ENCODE assay signal across 10 cellular contexts in genomic region chr11:117717485-117718314, GRCh38.
DNase-seq lines count a peak whose midpoint lies in the region; ATAC-seq, FAIRE-seq and TF ChIP-seq lines count a peak whose summit lies in the region.
"Had no signal": no experiment of that assay in that cellular context is flagged by ENCODE, and none has a peak within 500 bp of the region (broad histone marks: within the 10 kb centered on the region; RNA-seq: fewer than 3 reads in every experiment).

No MANE protein-coding gene starts in this region.

- TF ChIP-seq CTCF in A549 (IDR thresholded peaks at IDR 0.05) (no peak), bronchial epithelial cell (IDR thresholded peaks at IDR 0.05; ENCODE audit: insufficient read depth, low read length, severe bottlenecking) (no peak), HepG2 (CRISPR knock-in tag; IDR thresholded peaks at IDR 0.05) (no peak)

- TF ChIP-seq EP300 in A549 (IDR thresholded peaks at IDR 0.05) (no peak), HepG2 (IDR thresholded peaks at IDR 0.05; ENCODE audit: low read depth in 2 of 2, low read length in 2 of 2) (no peak), HepG2 (CRISPR knock-in tag; IDR thresholded peaks at IDR 0.05; ENCODE audit: borderline replicate concordance) (no peak)

- WGBS in A549 (ENCODE audit: missing lambda C conversion rate) = 9% methylated on average over 12 of the region's 25 CpGs
- 31% methylated on average over 22 of the region's 25 CpGs for WGBS in HepG2 (ENCODE audit: low lambda C conversion rate)

- DNase-seq in A549 (ENCODE audit: low read depth in 1 of 2, low spot score in 1 of 2) (peak; percentile 51 to 85), NCI-H146 (lab: John Stamatoyannopoulos, UW) (peak; percentile 59), bronchial epithelial cell (ENCODE audit: low read depth) (peak; percentile 51), HepG2 (ENCODE audit: low spot score) (peak; percentile 68)
- DNase-seq in activated T-helper 1 cell treated with anti-CD3 and anti-CD28 coated beads, Interleukin-12 subunit alpha, Interleukin-12 subunit beta, Interleukin-2, Interleukin-4 antibody, amounts not matched to agents 30 ng/mL and 10 ng/mL and 1 ng/mL, durations not matched to agents 14 hours and 24 hours and 36 hours (ENCODE audit: low spot score) = no peak

- H3K27ac Mint-ChIP-seq in stimulated activated memory B cell treated with anti-CD40 and anti-IgM and Interleukin-4, amounts not matched to agents 10 μg/mL and 1 μg/mL and 100 μg/mL, for 72 hours = no peak overlapping the region
- H3K27ac Mint-ChIP-seq in activated T-helper 1 cell treated with anti-CD3 and anti-CD28 coated beads, Interleukin-12 subunit alpha, Interleukin-12 subunit beta, Interleukin-2, Interleukin-4 antibody, amounts not matched to agents 30 ng/mL and 10 ng/mL and 1 ng/mL, durations not matched to agents 14 hours and 24 hours and 36 hours = no peak overlapping the region
- H3K27ac Mint-ChIP-seq: stimulated activated naive CD8-positive, alpha-beta T cell treated with anti-CD3 and anti-CD28 coated beads, Interleukin-15, Interleukin-2, amounts not matched to agents 100 ng/mL and 50 ng/mL, for 24 hours had no signal

- no TSS peak for BruUV-seq in HepG2 (replicated peaks; lab: Mats Ljungman, UMichigan)

- H3K27me3 Mint-ChIP-seq in stimulated activated memory B cell treated with anti-CD40 and anti-IgM and Interleukin-4, amounts not matched to agents 10 μg/mL and 1 μg/mL and 100 μg/mL, for 72 hours = peaks cover 72% of the 10 kb centered on the region
- peaks cover 1% of the 10 kb centered on the region for H3K27me3 Mint-ChIP-seq in activated T-helper 1 cell treated with anti-CD3 and anti-CD28 coated beads, Interleukin-12 subunit alpha, Interleukin-12 subunit beta, Interleukin-2, Interleukin-4 antibody, amounts not matched to agents 30 ng/mL and 10 ng/mL and 1 ng/mL, durations not matched to agents 14 hours and 24 hours and 36 hours (ENCODE audit: insufficient read depth)
- H3K27me3 Mint-ChIP-seq: stimulated activated naive CD8-positive, alpha-beta T cell treated with anti-CD3 and anti-CD28 coated beads, Interleukin-15, Interleukin-2, amounts not matched to agents 100 ng/mL and 50 ng/mL, for 24 hours had no signal

- H3K27ac ChIP-seq in A549 (peak overlapping the region; percentile 75 to 87), HepG2 (ENCODE audit: extremely low read length, insufficient read depth, low read length) (no peak overlapping the region)
- H3K27ac ChIP-seq: neutrophil had no signal

- H3K4me2 ChIP-seq in A549 (peak overlapping the region; percentile 89), HepG2 (ENCODE audit: low read depth, low read length) (peak overlapping the region; percentile 49)

- POLR2A ChIA-PET in A549 (lab: Yijun Ruan, JAX) = no interaction called here
- POLR2A ChIA-PET in HepG2 (lab: Yijun Ruan, JAX) = no interaction called here

- H2AFZ ChIP-seq in HepG2 (ENCODE audit: low read length) = no peak overlapping the region

- H3K4me1 ChIP-seq in A549 (peaks cover 35% of the 10 kb centered on the region), HepG2 (ENCODE audit: insufficient read depth, low read length) (peaks cover 19% of the 10 kb centered on the region)

- no peaks in the 10 kb centered on the region for H3K36me3 Mint-ChIP-seq in stimulated activated memory B cell treated with anti-CD40 and anti-IgM and Interleukin-4, amounts not matched to agents 10 μg/mL and 1 μg/mL and 100 μg/mL, for 72 hours
- H3K36me3 Mint-ChIP-seq in activated T-helper 1 cell treated with anti-CD3 and anti-CD28 coated beads, Interleukin-12 subunit alpha, Interleukin-12 subunit beta, Interleukin-2, Interleukin-4 antibody, amounts not matched to agents 30 ng/mL and 10 ng/mL and 1 ng/mL, durations not matched to agents 14 hours and 24 hours and 36 hours (ENCODE audit: low read depth) = no peaks in the 10 kb centered on the region

- TF ChIP-seq RAD21 in A549 (conservative IDR thresholded peaks at IDR 0.05 in 1 of 2, IDR thresholded peaks at IDR 0.05 in 1 of 2) = no peak
- TF ChIP-seq RAD21 in HepG2 (CRISPR knock-in tag; IDR thresholded peaks at IDR 0.05) = no peak

- H3K9me3 ChIP-seq in A549 = no peaks in the 10 kb centered on the region
- H3K9me3 ChIP-seq in HepG2 (ENCODE audit: low read length) = no peaks in the 10 kb centered on the region
- H3K9me3 ChIP-seq: neutrophil had no signal

- H3K79me2 ChIP-seq in HepG2 (ENCODE audit: insufficient read depth, low read length) = no peaks in the 10 kb centered on the region

- no peak overlapping the region for H3K9ac ChIP-seq in HepG2 (ENCODE audit: insufficient read depth, low read depth, low read length)

- no peaks in the 10 kb centered on the region for H3K27me3 ChIP-seq in bronchial epithelial cell (ENCODE audit: control insufficient read depth, insufficient read depth, low read length)
- H3K27me3 ChIP-seq in HepG2 (ENCODE audit: control insufficient read depth in 1 of 2, insufficient read depth in 2 of 2, low read length in 2 of 2) = peaks cover 5 to 9% of the 10 kb centered on the region in 2 experiments; a peak in 3 of 5 replicates

- no peaks in the 10 kb centered on the region for H3K9me3 Mint-ChIP-seq in stimulated activated memory B cell treated with anti-CD40 and anti-IgM and Interleukin-4, amounts not matched to agents 10 μg/mL and 1 μg/mL and 100 μg/mL, for 72 hours
- H3K9me3 Mint-ChIP-seq in activated T-helper 1 cell treated with anti-CD3 and anti-CD28 coated beads, Interleukin-12 subunit alpha, Interleukin-12 subunit beta, Interleukin-2, Interleukin-4 antibody, amounts not matched to agents 30 ng/mL and 10 ng/mL and 1 ng/mL, durations not matched to agents 14 hours and 24 hours and 36 hours = no peaks in the 10 kb centered on the region
- H3K9me3 Mint-ChIP-seq: stimulated activated naive CD8-positive, alpha-beta T cell treated with anti-CD3 and anti-CD28 coated beads, Interleukin-15, Interleukin-2, amounts not matched to agents 100 ng/mL and 50 ng/mL, for 24 hours had no signal

- ATAC-seq in A549 (peak; percentile 84 to 90), HepG2 (peak; percentile 88), GM19455 (IDR thresholded peaks at IDR 0.05; ENCODE audit: unreplicated experiment) (no peak), HG03378 (IDR thresholded peaks at IDR 0.05; ENCODE audit: unreplicated experiment) (no peak)
- no peak for ATAC-seq in stimulated activated memory B cell treated with anti-CD40 and anti-IgM and Interleukin-4, amounts not matched to agents 10 μg/mL and 1 μg/mL and 100 μg/mL, for 72 hours

- in situ Hi-C loops in HepG2 (cut with HindIII; ENCODE audit: extremely low pct_ligation_motif_present, low pct_unique_long_range_greater_than_20kb) = no loop called here

- 0 out of 2 replicates have a peak, but pooled peaks cover 4% of the 10 kb centered on the region for H4K20me1 ChIP-seq in HepG2 (ENCODE audit: insufficient read depth, low read length)

- H3K4me3 ChIP-seq in A549 (no peak overlapping the region), bronchial epithelial cell (ENCODE audit: low read depth, low read length) (no peak overlapping the region), HepG2 (replicated peaks in 1 of 3; ENCODE audit: insufficient read depth in 1 of 3, low read depth in 2 of 3, low read length in 3 of 3) (peak overlapping the region in 1 of 3 experiments; percentile 25; a peak in 1 of 6 replicates)

- peaks cover 6% of the 10 kb centered on the region for H3K4me1 Mint-ChIP-seq in stimulated activated memory B cell treated with anti-CD40 and anti-IgM and Interleukin-4, amounts not matched to agents 10 μg/mL and 1 μg/mL and 100 μg/mL, for 72 hours
- H3K4me1 Mint-ChIP-seq in activated T-helper 1 cell treated with anti-CD3 and anti-CD28 coated beads, Interleukin-12 subunit alpha, Interleukin-12 subunit beta, Interleukin-2, Interleukin-4 antibody, amounts not matched to agents 30 ng/mL and 10 ng/mL and 1 ng/mL, durations not matched to agents 14 hours and 24 hours and 36 hours (ENCODE audit: low read depth) = no peaks in the 10 kb centered on the region

- H3K36me3 ChIP-seq in bronchial epithelial cell (ENCODE audit: control insufficient read depth, insufficient read depth, low read length) = no peaks in the 10 kb centered on the region
- no peaks in the 10 kb centered on the region for H3K36me3 ChIP-seq in HepG2 (replicated peaks in 1 of 2; ENCODE audit: control insufficient read depth in 1 of 2, insufficient read depth in 2 of 2, low read length in 2 of 2)
- H3K36me3 ChIP-seq: neutrophil had no signal

- FAIRE-seq in A549 (lab: Jason Lieb, UNC) (no peak), bronchial epithelial cell (lab: Jason Lieb, UNC) (no peak), HepG2 (lab: Jason Lieb, UNC) (no peak)

- H3K4me3 Mint-ChIP-seq in stimulated activated memory B cell treated with anti-CD40 and anti-IgM and Interleukin-4, amounts not matched to agents 10 μg/mL and 1 μg/mL and 100 μg/mL, for 72 hours = no peak overlapping the region
- H3K4me3 Mint-ChIP-seq in activated T-helper 1 cell treated with anti-CD3 and anti-CD28 coated beads, Interleukin-12 subunit alpha, Interleukin-12 subunit beta, Interleukin-2, Interleukin-4 antibody, amounts not matched to agents 30 ng/mL and 10 ng/mL and 1 ng/mL, durations not matched to agents 14 hours and 24 hours and 36 hours = no peak overlapping the region
- H3K4me3 Mint-ChIP-seq: stimulated activated naive CD8-positive, alpha-beta T cell treated with anti-CD3 and anti-CD28 coated beads, Interleukin-15, Interleukin-2, amounts not matched to agents 100 ng/mL and 50 ng/mL, for 24 hours had no signal

- TF ChIP-seq POLR2A in A549 (IDR thresholded peaks at IDR 0.05; ENCODE audit: low read length) (no peak), HepG2 (IDR thresholded peaks at IDR 0.05; ENCODE audit: insufficient read depth in 1 of 2, low read depth in 2 of 2, low read length in 2 of 2) (no peak)

- CTCF ChIA-PET in A549 (lab: Yijun Ruan, JAX) (interaction anchor here (1.6 kb wide), 1 partner anchor 23 kb away, joined by 5 read pairs; no protein-coding TSS in a partner anchor), HepG2 (lab: Yijun Ruan, JAX; ENCODE audit: low intra/inter-chr PET ratio, low total read pairs) (no interaction called here)

- intact Hi-C loops in HepG2 (cut with micrococcal nuclease; ENCODE audit: unreplicated experiment) = no loop called here
- intact Hi-C loops in activated T-helper 1 cell treated with anti-CD3 and anti-CD28 coated beads, Interleukin-12 subunit alpha, Interleukin-12 subunit beta, Interleukin-2, Interleukin-4 antibody, amounts not matched to agents 30 ng/mL and 10 ng/mL and 1 ng/mL, durations not matched to agents 14 hours and 24 hours and 36 hours (cut with micrococcal nuclease) = no loop called here

TF ChIP-seq in A549, 52 proteins besides CTCF, POLR2A, EP300 and RAD21 (continues in another document):
- no peak for TF ChIP-seq EHF (CRISPR knock-in tag; IDR thresholded peaks at IDR 0.05)
- peak; percentile 68; the same call in 1 of the 2 replicates for TF ChIP-seq GATA3 (IDR thresholded peaks at IDR 0.05; ENCODE audit: borderline replicate concordance)
- no peak for TF ChIP-seq TP53 (CRISPR knock-in tag; IDR thresholded peaks at IDR 0.05)
- TF ChIP-seq HOXB5 (CRISPR knock-in tag; IDR thresholded peaks at IDR 0.05) = 0 out of 2 replicates have a peak, but pooled peaks have one; percentile 37

TF ChIP-seq in HepG2, 621 proteins besides CTCF, POLR2A, EP300 and RAD21 (continues in another document):
- peak; percentile 82 for TF ChIP-seq FOXA3 (CRISPR knock-in tag; IDR thresholded peaks at IDR 0.05)
- no peak for TF ChIP-seq ARNT2 (CRISPR knock-in tag; IDR thresholded peaks at IDR 0.05; ENCODE audit: low read depth)
- no peak for TF ChIP-seq ZNF550 (CRISPR knock-in tag; IDR thresholded peaks at IDR 0.05; ENCODE audit: borderline replicate concordance)

Comparison
In these comparisons a context has a peak if more than half of its experiments do, and no peak if none do; other contexts are left out.
1. ATAC-seq: peak in A549 (2 of 2) and HepG2 (single experiment); none in stimulated activated memory B cell treated with anti-CD40 and anti-IgM and Interleukin-4, amounts not matched to agents 10 μg/mL and 1 μg/mL and 100 μg/mL, for 72 hours (single experiment), GM19455 (single experiment) and HG03378 (single experiment).
2. Of the 38 proteins assayed by ChIP-seq in both HepG2 and A549: peak only in HepG2: BHLHE40; only in A549: MAX and PBX3; in both: none; in neither: 35.